In the genomic region with DNA sequence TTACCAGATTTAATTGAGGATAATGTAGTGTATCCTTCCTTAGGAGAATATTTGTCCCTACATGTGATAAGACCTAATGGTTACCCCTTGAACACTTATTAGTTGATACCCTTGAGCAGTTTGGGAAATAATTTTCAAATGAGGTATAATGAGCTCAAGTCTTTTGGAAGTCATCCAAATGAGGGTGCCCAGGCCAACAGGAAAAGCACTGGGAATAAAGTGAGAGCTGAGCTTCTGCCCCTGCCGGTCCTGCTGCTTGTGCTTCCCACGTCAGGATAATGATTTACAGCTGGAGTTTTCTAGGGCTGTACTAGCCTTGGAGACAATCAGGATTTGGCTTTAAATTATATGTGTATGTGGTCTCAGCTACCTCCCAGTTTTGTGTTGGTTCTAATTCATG, we compare ENCODE assay signal across 15 cellular contexts.
DNase-seq lines count a peak whose midpoint lies in the region; ATAC-seq and TF ChIP-seq lines count a peak whose summit lies in the region.
"Had no signal": no experiment of that assay in that cellular context is flagged by ENCODE, and none has a peak within 500 bp of the region (broad histone marks: within the 10 kb centered on the region; RNA-seq: fewer than 3 reads in every experiment).

No MANE protein-coding gene starts in this region.

- no peak overlapping the region for H3K4me2 ChIP-seq in neural progenitor cell

- peaks cover 9% of the 10 kb centered on the region for H3K9me3 Mint-ChIP-seq in neural progenitor cell

- TF ChIP-seq CTCF in C4-2B (conservative IDR thresholded peaks at IDR 0.05) (no peak), foreskin keratinocyte (conservative IDR thresholded peaks at IDR 0.05) (no peak), neural progenitor cell (IDR thresholded peaks at IDR 0.05) (no peak)

- H3K9me3 ChIP-seq in SK-N-MC (ENCODE audit: low read depth, low read length) = no peaks in the 10 kb centered on the region
- H3K9me3 ChIP-seq in neural progenitor cell (ENCODE audit: low read depth) = no peaks in the 10 kb centered on the region
- H3K9me3 ChIP-seq: colonic mucosa, gastroesophageal sphincter had no signal

- H3K27ac ChIP-seq in C4-2B (peak overlapping the region; percentile 60), SK-N-MC (no peak overlapping the region), foreskin keratinocyte (peak overlapping the region; percentile 79), neural progenitor cell (no peak overlapping the region)
- H3K27ac ChIP-seq: colonic mucosa, gastroesophageal sphincter had no signal

- H3F3A ChIP-seq in neural progenitor cell (ENCODE audit: low read depth) = no peaks in the 10 kb centered on the region

- H3K27ac Mint-ChIP-seq in neural progenitor cell = no peak overlapping the region
- H3K27ac Mint-ChIP-seq: progenitor cell of endocrine pancreas had no signal

- H3K4me1 Mint-ChIP-seq in neural progenitor cell = peaks cover 5% of the 10 kb centered on the region

- H3K36me3 ChIP-seq in SK-N-MC (ENCODE audit: insufficient read depth, low read length) = no peaks in the 10 kb centered on the region
- H3K36me3 ChIP-seq in neural progenitor cell = no peaks in the 10 kb centered on the region
- H3K36me3 ChIP-seq: colonic mucosa, gastroesophageal sphincter had no signal

- ATAC-seq in foreskin keratinocyte = no peak
- no peak for ATAC-seq in HG02571 (IDR thresholded peaks at IDR 0.05; ENCODE audit: unreplicated experiment)
- ATAC-seq: gastroesophageal sphincter, GM12878 had no signal

- DNase-seq in HT-29 (ENCODE audit: low spot score) (peak; percentile 2), SK-N-MC (ENCODE audit: low read depth, low spot score) (peak; percentile 61), foreskin keratinocyte (no peak), HuH-7.5 (ENCODE audit: low spot score) (no peak), CD1c-positive myeloid dendritic cell (ENCODE audit: extremely low spot score) (no peak), neural progenitor cell (ENCODE audit: low spot score) (no peak)
- DNase-seq: activated CD4-positive, alpha-beta T cell treated with anti-CD3 and anti-CD28 coated beads, Interleukin-2, amount 50 U/mL, for 48 hours; colonic mucosa; RPMI8226; stimulated activated CD4-positive, alpha-beta T cell treated with anti-CD3 and anti-CD28 coated beads, Interleukin-15, amount 100 ng/mL, for 24 hours had no signal

- H3K4me3 ChIP-seq in SK-N-MC (no peak overlapping the region), neural progenitor cell (no peak overlapping the region)
- H3K4me3 ChIP-seq: colonic mucosa, gastroesophageal sphincter, GM12878 had no signal

- no peaks in the 10 kb centered on the region for H3K79me2 ChIP-seq in neural progenitor cell (ENCODE audit: low read depth)

- H3K27me3 ChIP-seq in foreskin keratinocyte (no peaks in the 10 kb centered on the region), neural progenitor cell (no peaks in the 10 kb centered on the region)
- H3K27me3 ChIP-seq: colonic mucosa, gastroesophageal sphincter had no signal

- H3K27me3 Mint-ChIP-seq in neural progenitor cell (ENCODE audit: insufficient read depth, low read depth) = no peaks in the 10 kb centered on the region

- no peak overlapping the region for H3K9ac ChIP-seq in SK-N-MC (ENCODE audit: insufficient read length)
- no peak overlapping the region for H3K9ac ChIP-seq in neural progenitor cell

- peaks cover 29% of the 10 kb centered on the region for H3K4me1 ChIP-seq in foreskin keratinocyte
- peaks cover 4% of the 10 kb centered on the region for H3K4me1 ChIP-seq in neural progenitor cell
- H3K4me1 ChIP-seq: colonic mucosa, gastroesophageal sphincter had no signal

- peaks cover 2% of the 10 kb centered on the region for H3K36me3 Mint-ChIP-seq in neural progenitor cell

- no peak overlapping the region for H3K4me3 Mint-ChIP-seq in neural progenitor cell

- no peaks in the 10 kb centered on the region for H4K20me1 ChIP-seq in neural progenitor cell (ENCODE audit: low read depth)

- no peak overlapping the region for H2AFZ ChIP-seq in neural progenitor cell (replicated peaks)

Comparison
In these comparisons a context has a peak if more than half of its experiments do, and no peak if none do; other contexts are left out.
1. H3K27ac ChIP-seq: peak in C4-2B (single experiment) and foreskin keratinocyte (single experiment); none in SK-N-MC (single experiment) and neural progenitor cell (single experiment).
2. DNase-seq: peak in HT-29 (single experiment) and SK-N-MC (single experiment); none in foreskin keratinocyte (0 of 2), HuH-7.5 (single experiment), CD1c-positive myeloid dendritic cell (single experiment) and neural progenitor cell (single experiment).